ENCODE assay signal across 9 cellular contexts in the genomic region with DNA sequence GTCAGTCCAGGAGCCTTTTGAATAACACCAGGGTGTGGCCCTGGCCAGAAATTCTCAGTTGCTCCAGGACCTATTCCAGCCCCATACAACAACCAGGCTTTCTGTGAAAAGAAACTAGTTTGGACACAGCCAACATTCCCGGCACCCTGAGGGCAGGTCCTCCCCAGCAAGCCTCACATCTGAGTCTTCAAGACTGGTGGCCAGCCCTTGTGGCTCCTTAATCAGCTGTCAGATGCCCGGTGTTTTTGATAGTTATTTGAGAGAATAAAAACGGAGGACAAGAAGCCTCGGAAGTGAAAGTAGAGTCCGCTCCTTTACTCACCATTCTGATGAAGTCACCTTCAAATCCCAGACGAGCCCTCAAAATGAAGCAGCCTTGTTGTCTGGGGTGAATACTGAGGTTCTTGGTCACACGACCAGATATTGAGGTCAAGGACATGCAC. TPM values are rescaled to one million over a fixed set of nuclear protein-coding genes. Genes with fewer than 3 reads are reported as not detected.
A peak's percentile ranks its signal among the peaks of the same experiment; 100 is the strongest.
DNase-seq lines count a peak whose midpoint lies in the region; ATAC-seq lines count a peak whose summit lies in the region.
"Had no signal": no experiment of that assay in that cellular context is flagged by ENCODE, and none has a peak within 500 bp of the region (broad histone marks: within the 10 kb centered on the region; RNA-seq: fewer than 3 reads in every experiment).

No MANE protein-coding gene starts in this region.

- H3K27me3 ChIP-seq in neuronal stem cell (ENCODE audit: control insufficient read depth in 3 of 3, insufficient read depth in 3 of 3, low read depth in 1 of 3, low read length in 3 of 3), result peaks cover 0 to 26% (median 0%) of the 10 kb centered on the region in 3 experiments

- no peak overlapping the region for H2BK15ac ChIP-seq in neuronal stem cell (ENCODE audit: low read length)

- H3K4me3 ChIP-seq in GM08714 (ENCODE audit: low read length) (peak overlapping the region; percentile 61), neuronal stem cell (ENCODE audit: low read length in 2 of 2) (no peak overlapping the region)

- H2BK120ac ChIP-seq in neuronal stem cell (ENCODE audit: low read depth, low read length), result no peak overlapping the region

- no peak overlapping the region for H3K4me2 ChIP-seq in neuronal stem cell (ENCODE audit: insufficient read depth, low read length, poor library complexity, severe bottlenecking)

- no peak overlapping the region for H2AK5ac ChIP-seq in neuronal stem cell (ENCODE audit: low read depth, low read length)

- no peak for ATAC-seq in activated CD4-positive, CD25-positive, alpha-beta regulatory T cell treated with anti-CD3 and anti-CD28 coated beads, Interleukin-2, amount 50 U/mL, for 24 hours
- ATAC-seq: HCT116 had no signal

- no CpG with 5 or more reads among the region's 7 CpGs for WGBS in neuronal stem cell (ENCODE audit: extremely low coverage in 2 of 2, insufficient read length in 2 of 2, insufficient replicate concordance in 1 of 2), 2 donors

- H3K79me1 ChIP-seq in neuronal stem cell (ENCODE audit: low read depth, low read length), result no peaks in the 10 kb centered on the region

- no peak overlapping the region for H3K4ac ChIP-seq in neuronal stem cell (ENCODE audit: low read length)

- H3K9me3 ChIP-seq in neuronal stem cell (replicated peaks in 1 of 2; ENCODE audit: control insufficient read depth in 2 of 2, insufficient read depth in 1 of 2, low read depth in 1 of 2, low read length in 2 of 2), result no peaks in the 10 kb centered on the region

- no peak overlapping the region for H2BK5ac ChIP-seq in neuronal stem cell (ENCODE audit: low read length)

- no peak overlapping the region for H3K23ac ChIP-seq in neuronal stem cell (ENCODE audit: low read depth, low read length, poor library complexity)

- H3K4me1 ChIP-seq in neuronal stem cell (ENCODE audit: control insufficient read depth in 2 of 2, insufficient read depth in 1 of 2, low read depth in 1 of 2, low read length in 2 of 2), result peaks cover 11 to 17% of the 10 kb centered on the region in 2 donors

- peak overlapping the region; percentile 52 for H2AFZ ChIP-seq in neuronal stem cell (ENCODE audit: low read length)

- DNase-seq in LHCN-M2 (ENCODE audit: low read depth), result peak; percentile 61
- no peak for DNase-seq in epithelial cell of prostate (ENCODE audit: low read depth, low spot score)
- no peak for DNase-seq in neuronal stem cell (ENCODE audit: low spot score)
- no peak for DNase-seq in DMS153 (lab: John Stamatoyannopoulos, UW)
- DNase-seq in stimulated activated CD4-positive, alpha-beta T cell treated with anti-CD3 and anti-CD28 coated beads, Interleukin-2, amount 100 ng/mL, for 24 hours, result no peak
- DNase-seq in cortex of kidney (lab: John Stamatoyannopoulos, UW), result no peak

- H3K36me3 ChIP-seq in neuronal stem cell (replicated peaks in 1 of 2; ENCODE audit: control insufficient read depth in 2 of 2, insufficient read depth in 2 of 2, low read length in 2 of 2), result no peaks in the 10 kb centered on the region

- no peak overlapping the region for H2BK12ac ChIP-seq in neuronal stem cell (ENCODE audit: low read length)

- H4K91ac ChIP-seq in neuronal stem cell (ENCODE audit: low read depth, low read length, poor library complexity), result no peak overlapping the region

- peak overlapping the region; percentile 71 for H3K27ac ChIP-seq in epithelial cell of prostate
- peak overlapping the region; percentile 32 for H3K27ac ChIP-seq in neuronal stem cell (replicated peaks; ENCODE audit: low read length)

- H3K18ac ChIP-seq in neuronal stem cell (ENCODE audit: low read length), result no peak overlapping the region

- no peak overlapping the region for H3K14ac ChIP-seq in neuronal stem cell (ENCODE audit: low read length)

- H4K8ac ChIP-seq in neuronal stem cell (ENCODE audit: low read depth, low read length), result no peak overlapping the region

- H3K9ac ChIP-seq in neuronal stem cell (ENCODE audit: low read depth, low read length, poor library complexity), result no peak overlapping the region

RNA-seq across cellular contexts. Expression of gene GMCL1, which starts 31.0 kb away (rescaled TPM):
- total RNA-seq in LHCN-M2 (2014; rRNA removed), result 6.7 and 9.1 TPM in 2 replicates
- polyA plus RNA-seq in LHCN-M2 (2012), result 3.7 TPM
- polyA plus RNA-seq in neuronal stem cell (2013, experiment 1 of 2), result 25.9 TPM
- 31.8 TPM for polyA plus RNA-seq in neuronal stem cell (2013, experiment 2 of 2)

RNA-seq across cellular contexts. Expression of gene ANXA4, which starts 56.6 kb away (rescaled TPM):
- 29.0 and 33.6 TPM in 2 replicates for total RNA-seq in LHCN-M2 (2014; rRNA removed)
- 95.8 TPM for polyA plus RNA-seq in LHCN-M2 (2012)
- polyA plus RNA-seq in neuronal stem cell (2013, experiment 1 of 2), result 6.2 TPM
- polyA plus RNA-seq in neuronal stem cell (2013, experiment 2 of 2), result 6.6 TPM
